19 cellular contexts compared by ENCODE assay signal in the genomic region with DNA sequence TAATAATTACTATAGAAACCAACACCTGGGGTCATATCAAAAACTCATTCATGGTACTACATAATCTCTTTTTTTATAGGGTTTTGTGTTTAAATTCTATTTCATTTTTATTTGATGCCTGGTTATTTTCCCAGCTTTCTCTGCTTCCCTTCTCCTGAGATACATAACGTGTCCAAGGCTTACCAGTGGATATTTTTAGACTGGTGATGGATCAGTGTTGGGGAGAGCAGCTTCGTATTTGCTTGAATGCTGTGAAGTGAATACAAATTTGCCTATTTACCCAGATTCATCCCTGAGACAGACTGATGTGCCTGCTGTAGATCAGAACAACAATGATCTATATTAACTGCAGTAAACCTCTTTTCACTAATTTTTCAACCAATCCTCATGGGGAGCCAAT. TPM values are rescaled to one million over a fixed set of nuclear protein-coding genes. Genes with fewer than 3 reads are reported as not detected.
A peak's percentile ranks its signal among the peaks of the same experiment; 100 is the strongest.
DNase-seq lines count a peak whose midpoint lies in the region; ATAC-seq and TF ChIP-seq lines count a peak whose summit lies in the region.
"Had no signal": no experiment of that assay in that cellular context is flagged by ENCODE, and none has a peak within 500 bp of the region (broad histone marks: within the 10 kb centered on the region; RNA-seq: fewer than 3 reads in every experiment).

No MANE protein-coding gene starts in this region.

- no peak for DNase-seq in activated CD8-positive, alpha-beta T cell treated with anti-CD3 and anti-CD28 coated beads for 36 hours
- no peak for DNase-seq in activated CD8-positive, alpha-beta T cell treated with anti-CD3 and anti-CD28 coated beads, Interleukin-2, amount 10 ng/mL, durations not matched to agents 7 days and 5 days
- DNase-seq in CD4-positive, alpha-beta memory T cell = no peak
- no peak for DNase-seq in SHP77 treated with DMSO at 0.1 percent for 48 hours (lab: John Stamatoyannopoulos, UW)
- DNase-seq: DMS79 treated with DMSO at 0.1 percent for 48 hours; GM23248; NCI-H1930; NCI-H2171; NCI-H446; NCI-H69; NK-92 treated with Interleukin-12 subunit alpha and Interleukin-12 subunit beta, amount 100 ng/mL, for 24 hours; OCI-M1 had no signal

- ATAC-seq in activated CD8-positive, alpha-beta T cell treated with anti-CD3 and anti-CD28 coated beads for 36 hours = no peak
- no peak for ATAC-seq in activated CD8-positive, alpha-beta T cell treated with anti-CD3 and anti-CD28 coated beads, Interleukin-2, amount 10 ng/mL, durations not matched to agents 7 days and 5 days
- no peak for ATAC-seq in activated T-helper 17 cell treated with anti-CD3 and anti-CD28 coated beads, Interleukin-2, amount 50 U/mL, for 72 hours (replicated peaks)
- ATAC-seq in GM19395 (IDR thresholded peaks at IDR 0.05; ENCODE audit: unreplicated experiment) = no peak
- no peak for ATAC-seq in GM18868 (IDR thresholded peaks at IDR 0.05; ENCODE audit: unreplicated experiment)

- peaks cover 73% of the 10 kb centered on the region for H3K4me1 ChIP-seq in CD4-positive, alpha-beta memory T cell (ENCODE audit: insufficient read depth, low read length)
- peaks cover 17% of the 10 kb centered on the region for H3K4me1 ChIP-seq in parathyroid adenoma

- no peak overlapping the region for H3K9ac ChIP-seq in parathyroid adenoma
- H3K9ac ChIP-seq: BLaER1, GM23248 had no signal

- H2AFZ ChIP-seq in parathyroid adenoma = no peak overlapping the region
- H2AFZ ChIP-seq: GM23248 had no signal

- no peaks in the 10 kb centered on the region for H3K79me2 ChIP-seq in parathyroid adenoma

- H3K4me3 Mint-ChIP-seq in activated CD8-positive, alpha-beta T cell treated with anti-CD3 and anti-CD28 coated beads for 36 hours = no peak overlapping the region
- H3K4me3 Mint-ChIP-seq in activated CD8-positive, alpha-beta T cell treated with anti-CD3 and anti-CD28 coated beads, Interleukin-2, amount 10 ng/mL, durations not matched to agents 7 days and 5 days = no peak overlapping the region
- H3K4me3 Mint-ChIP-seq in CD4-positive, alpha-beta memory T cell = peak overlapping the region in 1 of 8 donors; percentile 10
- H3K4me3 Mint-ChIP-seq in activated T-helper 17 cell treated with anti-CD3 and anti-CD28 coated beads, Interleukin-2, amount 50 U/mL, for 72 hours = peak overlapping the region; percentile 14

- CTCF ChIA-PET in activated CD8-positive, alpha-beta T cell treated with anti-CD3 and anti-CD28 coated beads for 36 hours (lab: Charles Lee) = interaction anchor here (1.0 to 9.0 kb wide), 11 partner anchors 10 to 95 kb away, joined by 3 to 95 read pairs (median 4); a partner anchor contains a TSS
- CTCF ChIA-PET in activated CD8-positive, alpha-beta T cell treated with anti-CD3 and anti-CD28 coated beads, Interleukin-2, amount 10 ng/mL, durations not matched to agents 7 days and 5 days (lab: Charles Lee) = interaction anchor here (1.1 to 7.2 kb wide), 9 partner anchors 9 to 200 kb away, joined by 3 to 112 read pairs (median 8); a partner anchor contains a TSS
- CTCF ChIA-PET in CD4-positive, alpha-beta memory T cell (lab: Charles Lee; ENCODE audit: partially characterized antibody) = interaction anchor here (0.6 to 12.3 kb wide), 11 partner anchors 34 to 110 kb away, joined by 3 to 214 read pairs (median 5); a partner anchor contains a TSS

- no peaks in the 10 kb centered on the region for H3K36me3 ChIP-seq in CD4-positive, alpha-beta memory T cell (ENCODE audit: insufficient read depth, low read length)
- H3K36me3 ChIP-seq in parathyroid adenoma (ENCODE audit: control insufficient read depth, insufficient read depth, low read length) = no peaks in the 10 kb centered on the region
- H3K36me3 ChIP-seq: BLaER1 had no signal

- intact Hi-C loops in activated CD8-positive, alpha-beta T cell treated with anti-CD3 and anti-CD28 coated beads for 36 hours (cut with micrococcal nuclease) = loop anchor here (5.0 kb wide), 2 partner anchors 37 to 62 kb away; no protein-coding TSS in a partner anchor
- intact Hi-C loops in CD4-positive, alpha-beta memory T cell (cut with micrococcal nuclease) = loop anchor here (5.0 kb wide), 1 partner anchor 172 kb away; no protein-coding TSS in a partner anchor

- H3K27ac Mint-ChIP-seq in activated CD8-positive, alpha-beta T cell treated with anti-CD3 and anti-CD28 coated beads for 36 hours = peak overlapping the region; percentile 82
- H3K27ac Mint-ChIP-seq in activated CD8-positive, alpha-beta T cell treated with anti-CD3 and anti-CD28 coated beads, Interleukin-2, amount 10 ng/mL, durations not matched to agents 7 days and 5 days = no peak overlapping the region
- peak overlapping the region in 5 of 7 donors; percentile 38 to 92 (median 72) for H3K27ac Mint-ChIP-seq in CD4-positive, alpha-beta memory T cell
- H3K27ac Mint-ChIP-seq in activated T-helper 17 cell treated with anti-CD3 and anti-CD28 coated beads, Interleukin-2, amount 50 U/mL, for 72 hours = no peak overlapping the region

- H3K27me3 ChIP-seq in CD4-positive, alpha-beta memory T cell (ENCODE audit: insufficient read depth, low read length) = no peaks in the 10 kb centered on the region
- H3K27me3 ChIP-seq in parathyroid adenoma (ENCODE audit: control insufficient read depth, insufficient read depth, low read length) = no peaks in the 10 kb centered on the region
- H3K27me3 ChIP-seq: BLaER1 had no signal

- H3K27me3 Mint-ChIP-seq in activated CD8-positive, alpha-beta T cell treated with anti-CD3 and anti-CD28 coated beads for 36 hours = no peaks in the 10 kb centered on the region
- no peaks in the 10 kb centered on the region for H3K27me3 Mint-ChIP-seq in activated CD8-positive, alpha-beta T cell treated with anti-CD3 and anti-CD28 coated beads, Interleukin-2, amount 10 ng/mL, durations not matched to agents 7 days and 5 days (ENCODE audit: low read depth)
- no peaks in the 10 kb centered on the region for H3K27me3 Mint-ChIP-seq in CD4-positive, alpha-beta memory T cell
- no peaks in the 10 kb centered on the region for H3K27me3 Mint-ChIP-seq in activated T-helper 17 cell treated with anti-CD3 and anti-CD28 coated beads, Interleukin-2, amount 50 U/mL, for 72 hours

- no peaks in the 10 kb centered on the region for H3K9me3 ChIP-seq in CD4-positive, alpha-beta memory T cell (ENCODE audit: control insufficient read depth in 1 of 2, low read length in 2 of 2)
- H3K9me3 ChIP-seq in parathyroid adenoma (ENCODE audit: control insufficient read depth, low read length) = no peaks in the 10 kb centered on the region
- H3K9me3 ChIP-seq: BLaER1 had no signal

- peaks cover 31% of the 10 kb centered on the region for H3K36me3 Mint-ChIP-seq in activated CD8-positive, alpha-beta T cell treated with anti-CD3 and anti-CD28 coated beads for 36 hours (ENCODE audit: low read depth)
- H3K36me3 Mint-ChIP-seq in activated CD8-positive, alpha-beta T cell treated with anti-CD3 and anti-CD28 coated beads, Interleukin-2, amount 10 ng/mL, durations not matched to agents 7 days and 5 days (ENCODE audit: low read depth) = peaks cover 57% of the 10 kb centered on the region
- H3K36me3 Mint-ChIP-seq in CD4-positive, alpha-beta memory T cell = peaks cover 4 to 10% of the 10 kb centered on the region in 2 donors
- no peaks in the 10 kb centered on the region for H3K36me3 Mint-ChIP-seq in activated T-helper 17 cell treated with anti-CD3 and anti-CD28 coated beads, Interleukin-2, amount 50 U/mL, for 72 hours (ENCODE audit: low read depth)

- no peak overlapping the region for H3K4me2 ChIP-seq in parathyroid adenoma (ENCODE audit: low read length)
- H3K4me2 ChIP-seq: BLaER1 had no signal

- POLR2A ChIA-PET in activated CD8-positive, alpha-beta T cell treated with anti-CD3 and anti-CD28 coated beads for 36 hours (lab: Charles Lee) = interaction anchor here (1.0 to 21.1 kb wide), 5 partner anchors 7 to 109 kb away, joined by 4 to 700 read pairs (median 27); a partner anchor contains a TSS
- POLR2A ChIA-PET in activated CD8-positive, alpha-beta T cell treated with anti-CD3 and anti-CD28 coated beads, Interleukin-2, amount 10 ng/mL, durations not matched to agents 7 days and 5 days (lab: Charles Lee) = interaction anchor here (17.6 kb wide), 1 partner anchor 85 kb away, joined by 722 read pairs; a partner anchor contains a TSS
- POLR2A ChIA-PET in CD4-positive, alpha-beta memory T cell (lab: Charles Lee; ENCODE audit: partially characterized antibody) = interaction anchor here (1.4 to 18.9 kb wide), 5 partner anchors 8 to 83 kb away, joined by 4 to 603 read pairs (median 6); a partner anchor contains a TSS

- TF ChIP-seq CTCF in activated CD8-positive, alpha-beta T cell treated with anti-CD3 and anti-CD28 coated beads for 36 hours (IDR thresholded peaks at IDR 0.05) = no peak
- TF ChIP-seq CTCF in parathyroid adenoma (IDR thresholded peaks at IDR 0.05) = no peak

- no peak overlapping the region for H3K27ac ChIP-seq in CD4-positive, alpha-beta memory T cell (ENCODE audit: low read depth, low read length)
- peak overlapping the region; percentile 50 for H3K27ac ChIP-seq in parathyroid adenoma
- H3K27ac ChIP-seq: BLaER1, GM23248 had no signal

- H3K4me3 ChIP-seq in CD4-positive, alpha-beta memory T cell (ENCODE audit: low read length in 2 of 2) = no peak overlapping the region
- no peak overlapping the region for H3K4me3 ChIP-seq in parathyroid adenoma (ENCODE audit: low read depth, low read length)
- H3K4me3 ChIP-seq: BLaER1, GM23248 had no signal

- no peaks in the 10 kb centered on the region for H3K9me3 Mint-ChIP-seq in activated CD8-positive, alpha-beta T cell treated with anti-CD3 and anti-CD28 coated beads for 36 hours
- H3K9me3 Mint-ChIP-seq in activated CD8-positive, alpha-beta T cell treated with anti-CD3 and anti-CD28 coated beads, Interleukin-2, amount 10 ng/mL, durations not matched to agents 7 days and 5 days (ENCODE audit: insufficient read depth) = no peaks in the 10 kb centered on the region
- H3K9me3 Mint-ChIP-seq in CD4-positive, alpha-beta memory T cell = no peaks in the 10 kb centered on the region
- no peaks in the 10 kb centered on the region for H3K9me3 Mint-ChIP-seq in activated T-helper 17 cell treated with anti-CD3 and anti-CD28 coated beads, Interleukin-2, amount 50 U/mL, for 72 hours

- H3K4me1 Mint-ChIP-seq in activated CD8-positive, alpha-beta T cell treated with anti-CD3 and anti-CD28 coated beads for 36 hours (ENCODE audit: low read depth) = peaks cover 64% of the 10 kb centered on the region
- peaks cover 74% of the 10 kb centered on the region for H3K4me1 Mint-ChIP-seq in activated CD8-positive, alpha-beta T cell treated with anti-CD3 and anti-CD28 coated beads, Interleukin-2, amount 10 ng/mL, durations not matched to agents 7 days and 5 days (ENCODE audit: low read depth)
- peaks cover 42 to 70% (median 56%) of the 10 kb centered on the region in 4 donors for H3K4me1 Mint-ChIP-seq in CD4-positive, alpha-beta memory T cell
- peaks cover 46% of the 10 kb centered on the region for H3K4me1 Mint-ChIP-seq in activated T-helper 17 cell treated with anti-CD3 and anti-CD28 coated beads, Interleukin-2, amount 50 U/mL, for 72 hours

RNA-seq across cellular contexts. Expression of a gene that starts 43.2 kb away (rescaled TPM):
- total RNA-seq in activated CD8-positive, alpha-beta T cell treated with anti-CD3 and anti-CD28 coated beads for 36 hours = 10 to 100 TPM; 11.1 to 11.6 TPM
- 1 to 10 TPM; 8.7 to 9.1 TPM for total RNA-seq in activated CD8-positive, alpha-beta T cell treated with anti-CD3 and anti-CD28 coated beads, Interleukin-2, amount 10 ng/mL, durations not matched to agents 7 days and 5 days
- under 1 TPM; 0.19 to 0.20 TPM for total RNA-seq in CD4-positive, alpha-beta memory T cell
- not detected for polyA plus RNA-seq in CD4-positive, alpha-beta memory T cell
- under 1 TPM in 1 of 2 donors, not detected in 1; 0.15 TPM for total RNA-seq in activated T-helper 17 cell treated with anti-CD3 and anti-CD28 coated beads, Interleukin-2, amount 50 U/mL, for 72 hours
- total RNA-seq: A172, GM23248, RPMI7951 had no signal
- polyA plus RNA-seq: GM23248 had no signal

RNA-seq across cellular contexts. Expression of a gene that starts 56.0 kb away (rescaled TPM):
- 10 to 100 TPM; 37.2 to 44.5 TPM for total RNA-seq in activated CD8-positive, alpha-beta T cell treated with anti-CD3 and anti-CD28 coated beads for 36 hours
- total RNA-seq in activated CD8-positive, alpha-beta T cell treated with anti-CD3 and anti-CD28 coated beads, Interleukin-2, amount 10 ng/mL, durations not matched to agents 7 days and 5 days = 100 to 1,000 TPM; 150 to 165 TPM
- 10 to 100 TPM; 19.5 to 22.5 TPM for total RNA-seq in CD4-positive, alpha-beta memory T cell
- 10 to 100 TPM in 1 of 2 donors, 1 to 10 TPM in 1; 4.0 to 20.5 TPM for polyA plus RNA-seq in CD4-positive, alpha-beta memory T cell
- total RNA-seq in activated T-helper 17 cell treated with anti-CD3 and anti-CD28 coated beads, Interleukin-2, amount 50 U/mL, for 72 hours = 10 to 100 TPM; 15.5 to 17.4 TPM

Comparison
In these comparisons a context has a peak if more than half of its experiments do, and no peak if none do; other contexts are left out.
1. H3K27ac Mint-ChIP-seq: peak in activated CD8-positive, alpha-beta T cell treated with anti-CD3 and anti-CD28 coated beads for 36 hours (single experiment) and CD4-positive, alpha-beta memory T cell (5 of 7); none in activated CD8-positive, alpha-beta T cell treated with anti-CD3 and anti-CD28 coated beads, Interleukin-2, amount 10 ng/mL, durations not matched to agents 7 days and 5 days (single experiment) and activated T-helper 17 cell treated with anti-CD3 and anti-CD28 coated beads, Interleukin-2, amount 50 U/mL, for 72 hours (single experiment).
2. RNA of a gene that starts 43.2 kb away (total RNA-seq): 11.1 to 11.6 TPM in activated CD8-positive, alpha-beta T cell treated with anti-CD3 and anti-CD28 coated beads for 36 hours and 8.7 to 9.1 TPM in activated CD8-positive, alpha-beta T cell treated with anti-CD3 and anti-CD28 coated beads, Interleukin-2, amount 10 ng/mL, durations not matched to agents 7 days and 5 days; 0.19 to 0.20 TPM in CD4-positive, alpha-beta memory T cell and 0.15 TPM in activated T-helper 17 cell treated with anti-CD3 and anti-CD28 coated beads, Interleukin-2, amount 50 U/mL, for 72 hours; every median in the first group is over 4 times any median in the second.